ENCODE assay signal across 1 cellular context in genomic region chr2:234979204-234980167, GRCh38.
TF ChIP-seq lines count a peak whose summit lies in the region.

No MANE protein-coding gene starts in this region.

TF ChIP-seq in HepG2, 621 proteins besides CTCF, POLR2A, EP300 and RAD21 (continued from another document and continues in another):
- TF ChIP-seq ZNF609 (CRISPR knock-in tag; IDR thresholded peaks at IDR 0.05; ENCODE audit: borderline replicate concordance) (0 out of 2 replicates have a peak, but pooled peaks have one; percentile 34), RBFOX2 (IDR thresholded peaks at IDR 0.05; ENCODE audit: low read depth, low read length) (0 out of 2 replicates have a peak, but pooled peaks have one; percentile 4), ZFP91 (CRISPR knock-in tag; IDR thresholded peaks at IDR 0.05; ENCODE audit: borderline replicate concordance) (0 out of 2 replicates have a peak, but pooled peaks have one; percentile 30), RBM39 (IDR thresholded peaks at IDR 0.05; ENCODE audit: low read depth, low read length, poor library complexity, severe bottlenecking) (peak; percentile 8), POGK (CRISPR knock-in tag; conservative IDR thresholded peaks at IDR 0.05) (no peak), CHD2 (IDR thresholded peaks at IDR 0.05; ENCODE audit: low read depth, low read length) (no peak), ZNF543 (CRISPR knock-in tag; IDR thresholded peaks at IDR 0.05) (peak; percentile 100), IRF1 (CRISPR knock-in tag; IDR thresholded peaks at IDR 0.05; ENCODE audit: low read depth) (0 out of 2 replicates have a peak, but pooled peaks have one; percentile 51), GMEB1 (CRISPR knock-in tag; IDR thresholded peaks at IDR 0.05; ENCODE audit: borderline replicate concordance) (0 out of 2 replicates have a peak, but pooled peaks have one; percentile 5), MAZ (IDR thresholded peaks at IDR 0.05; ENCODE audit: borderline replicate concordance, low read depth, low read length) (no peak), MAZ (CRISPR knock-in tag; IDR thresholded peaks at IDR 0.05; ENCODE audit: low read depth) (peak; percentile 23; the same call in 1 of the 2 replicates), HOXD1 (CRISPR knock-in tag; IDR thresholded peaks at IDR 0.05) (no peak), ARID5B (CRISPR knock-in tag; IDR thresholded peaks at IDR 0.05) (peak; percentile 82), AKAP8 (CRISPR knock-in tag; IDR thresholded peaks at IDR 0.05) (0 out of 2 replicates have a peak, but pooled peaks have one; percentile 45), IRF2 (CRISPR knock-in tag; IDR thresholded peaks at IDR 0.05) (0 out of 2 replicates have a peak, but pooled peaks have one; percentile 6), HINFP (CRISPR knock-in tag; IDR thresholded peaks at IDR 0.05; ENCODE audit: low read depth) (0 out of 2 replicates have a peak, but pooled peaks have one; percentile 38), TP53 (CRISPR knock-in tag; conservative IDR thresholded peaks at IDR 0.05) (no peak), ADNP (CRISPR knock-in tag; IDR thresholded peaks at IDR 0.05) (0 out of 2 replicates have a peak, but pooled peaks have one; percentile 12), ZNF224 (CRISPR knock-in tag; IDR thresholded peaks at IDR 0.05) (no peak), ZNF274 (CRISPR knock-in tag; IDR thresholded peaks at IDR 0.05) (0 out of 2 replicates have a peak, but pooled peaks have one; percentile 46), ERF (CRISPR knock-in tag; IDR thresholded peaks at IDR 0.05) (0 out of 2 replicates have a peak, but pooled peaks have one; percentile 10), EEA1 (CRISPR knock-in tag; IDR thresholded peaks at IDR 0.05; ENCODE audit: borderline replicate concordance) (no peak), MXD4 (CRISPR knock-in tag; IDR thresholded peaks at IDR 0.05) (0 out of 2 replicates have a peak, but pooled peaks have one; percentile 29), ZNF205 (CRISPR knock-in tag; IDR thresholded peaks at IDR 0.05) (0 out of 2 replicates have a peak, but pooled peaks have one; percentile 44), SAP130 (CRISPR knock-in tag; IDR thresholded peaks at IDR 0.05; ENCODE audit: low read depth) (peak; percentile 9; the same call in 1 of the 2 replicates), SNRNP70 (IDR thresholded peaks at IDR 0.05; ENCODE audit: low read depth, low read length) (no peak), CHD4 (IDR thresholded peaks at IDR 0.05; ENCODE audit: borderline replicate concordance, low read length) (peak; percentile 74; the same call in 1 of the 2 replicates), ZBTB43 (CRISPR knock-in tag; conservative IDR thresholded peaks at IDR 0.05) (peak; percentile 57; the same call in 1 of the 2 replicates), MYC (CRISPR knock-in tag; IDR thresholded peaks at IDR 0.05; ENCODE audit: borderline replicate concordance) (peak; percentile 3; the same call in 1 of the 2 replicates), ZFP62 (CRISPR knock-in tag; IDR thresholded peaks at IDR 0.05) (no peak), KDM4B (CRISPR knock-in tag; IDR thresholded peaks at IDR 0.05) (0 out of 2 replicates have a peak, but pooled peaks have one; percentile 0), FOXA3 (CRISPR knock-in tag; IDR thresholded peaks at IDR 0.05) (0 out of 2 replicates have a peak, but pooled peaks have one; percentile 37), ZNF343 (CRISPR knock-in tag; IDR thresholded peaks at IDR 0.05) (0 out of 2 replicates have a peak, but pooled peaks have one; percentile 41), ZNF678 (CRISPR knock-in tag; IDR thresholded peaks at IDR 0.05) (0 out of 2 replicates have a peak, but pooled peaks have one; percentile 51), RCOR2 (CRISPR knock-in tag; IDR thresholded peaks at IDR 0.05) (0 out of 2 replicates have a peak, but pooled peaks have one; percentile 55), RXRB (CRISPR knock-in tag; IDR thresholded peaks at IDR 0.05; ENCODE audit: borderline replicate concordance) (peak; percentile 33; the same call in 1 of the 2 replicates), ZSCAN31 (CRISPR knock-in tag; IDR thresholded peaks at IDR 0.05; ENCODE audit: low read depth) (peak; percentile 24; the same call in 1 of the 2 replicates)
